ENCODE assay signal across 16 cellular contexts in genomic region chr3:80017369-80017768, GRCh38.
DNase-seq lines count a peak whose midpoint lies in the region; ATAC-seq and TF ChIP-seq lines count a peak whose summit lies in the region.
"Had no signal": no experiment of that assay in that cellular context is flagged by ENCODE, and none has a peak within 500 bp of the region (broad histone marks: within the 10 kb centered on the region; RNA-seq: fewer than 3 reads in every experiment).

No MANE protein-coding gene starts in this region.

- H3K9me3 ChIP-seq in OCI-LY3 (ENCODE audit: insufficient read depth, low read length): no peaks in the 10 kb centered on the region
- H3K9me3 ChIP-seq in lower lobe of right lung: no peaks in the 10 kb centered on the region
- no peaks in the 10 kb centered on the region for H3K9me3 ChIP-seq in transverse colon

- POLR2A ChIA-PET in WTC11 (lab: Charles Lee): no interaction called here

- H3K4me2 ChIP-seq in OCI-LY3 (ENCODE audit: low read length): no peak overlapping the region

- H3K4me3 ChIP-seq in OCI-LY3 (ENCODE audit: low read length): no peak overlapping the region
- H3K4me3 ChIP-seq in choroid plexus epithelial cell (ENCODE audit: low read depth, low read length): no peak overlapping the region
- no peak overlapping the region for H3K4me3 ChIP-seq in lower lobe of right lung
- H3K4me3 ChIP-seq in transverse colon: no peak overlapping the region

- H3K36me3 Mint-ChIP-seq in WTC11: no peaks in the 10 kb centered on the region

- no peak overlapping the region for H3K4me3 Mint-ChIP-seq in WTC11

- H3K9me3 Mint-ChIP-seq in WTC11: no peaks in the 10 kb centered on the region

- H3K79me2 ChIP-seq in OCI-LY3 (ENCODE audit: low read length): no peaks in the 10 kb centered on the region

- H3K27ac Mint-ChIP-seq in WTC11: no peak overlapping the region

- intact Hi-C loops in lower lobe of right lung (cut with DNase I): no loop called here
- intact Hi-C loops in transverse colon (cut with DNase I; ENCODE audit: low total_unique reads): no loop called here

- H3K4me1 ChIP-seq in OCI-LY3 (ENCODE audit: low read length) (peaks cover 3% of the 10 kb centered on the region; the same call in 1 of the 2 replicates), lower lobe of right lung (no peaks in the 10 kb centered on the region), transverse colon (no peaks in the 10 kb centered on the region)

- no peaks in the 10 kb centered on the region for H3K36me3 ChIP-seq in OCI-LY3 (replicated peaks; ENCODE audit: low read depth, low read length)
- H3K36me3 ChIP-seq in lower lobe of right lung: no peaks in the 10 kb centered on the region
- no peaks in the 10 kb centered on the region for H3K36me3 ChIP-seq in transverse colon

- in situ Hi-C loops in transverse colon (cut with MboI; ENCODE audit: low pct_ligation_motif_present in 1 of 4, low pct_unique_long_range_greater_than_20kb in 1 of 4, low sequenced_read_pairs in 3 of 4): no loop called here

- 0 out of 2 replicates have a peak overlapping the region, but pooled peaks have one; percentile 15 for H2AFZ ChIP-seq in OCI-LY3 (ENCODE audit: low read depth, low read length)

- WGBS in transverse colon (ENCODE audit: low coverage in 1 of 2), 2 donors: 94% methylated on average over 2 of the region's 2 CpGs; no CpG with 5 or more reads in 1 of the 2 donors

- H3K4me1 Mint-ChIP-seq in WTC11: peaks cover 6% of the 10 kb centered on the region

- CTCF ChIA-PET in WTC11 (lab: Charles Lee): no interaction called here

- no peaks in the 10 kb centered on the region for H3K27me3 ChIP-seq in OCI-LY3 (ENCODE audit: low read depth, low read length)
- no peaks in the 10 kb centered on the region for H3K27me3 ChIP-seq in lower lobe of right lung (ENCODE audit: low read depth)
- no peaks in the 10 kb centered on the region for H3K27me3 ChIP-seq in transverse colon

- TF ChIP-seq CTCF in OCI-LY3 (IDR thresholded peaks at IDR 0.05; ENCODE audit: low read depth, low read length) (no peak), choroid plexus epithelial cell (conservative IDR thresholded peaks at IDR 0.05; ENCODE audit: low read depth, low read length) (no peak), lower lobe of right lung (IDR thresholded peaks at IDR 0.05) (no peak), transverse colon (IDR thresholded peaks at IDR 0.05) (no peak), WTC11 (IDR thresholded peaks at IDR 0.05) (no peak)

- H4K20me1 ChIP-seq in OCI-LY3 (ENCODE audit: insufficient read depth, low read length): no peaks in the 10 kb centered on the region

- TF ChIP-seq POLR2A in transverse colon (IDR thresholded peaks at IDR 0.05): no peak

- DNase-seq in AML-193 (lab: John Stamatoyannopoulos, UW): peak; percentile 42 to 52
- DNase-seq in Kasumi-1 (lab: John Stamatoyannopoulos, UW): peak; percentile 10 to 31
- DNase-seq in choroid plexus epithelial cell (ENCODE audit: low read depth): peak; percentile 73
- no peak for DNase-seq in lower lobe of right lung
- no peak for DNase-seq in transverse colon
- DNase-seq in WTC11 (ENCODE audit: low spot score): no peak
- DNase-seq: ACHN, NCI-H1092 treated with DMSO at 0.1 percent for 48 hours, NCI-H1694, NCI-H2081 treated with DMSO at 0.1 percent for 48 hours, NCI-H510A, Right ventricle myocardium superior, T-helper 1 cell had no signal

- TF ChIP-seq EP300 in transverse colon (IDR thresholded peaks at IDR 0.05; ENCODE audit: low read depth): no peak

- ATAC-seq in lower lobe of right lung (no peak), WTC11 (no peak)
- ATAC-seq: SK-N-SH treated with all-trans-retinoic acid at 6 μM for 48 hours had no signal

- H3K27ac ChIP-seq in OCI-LY3 (ENCODE audit: low read length) (no peak overlapping the region), lower lobe of right lung (no peak overlapping the region), transverse colon (no peak overlapping the region)
- H3K27ac ChIP-seq: C4-2B had no signal

- H3K27me3 Mint-ChIP-seq in WTC11 (ENCODE audit: low read depth): no peaks in the 10 kb centered on the region

- no peak overlapping the region for H3K9ac ChIP-seq in OCI-LY3 (ENCODE audit: low read length)

TF ChIP-seq in WTC11, 78 proteins besides CTCF, POLR2A, EP300 and RAD21:
- no peak for TF ChIP-seq AR (CRISPR knock-in tag; IDR thresholded peaks at IDR 0.05)
- no peak for TF ChIP-seq ZNF671 (CRISPR knock-in tag; IDR thresholded peaks at IDR 0.05)
- TF ChIP-seq MAX (CRISPR knock-in tag; IDR thresholded peaks at IDR 0.05): no peak
- no peak for TF ChIP-seq NFE2L1 (CRISPR knock-in tag; IDR thresholded peaks at IDR 0.05)
- TF ChIP-seq ZNF121 (CRISPR knock-in tag; IDR thresholded peaks at IDR 0.05): no peak
- no peak for TF ChIP-seq GTF2I (CRISPR knock-in tag; conservative IDR thresholded peaks at IDR 0.05)
- TF ChIP-seq FOXK1 (CRISPR knock-in tag; IDR thresholded peaks at IDR 0.05): no peak
- no peak for TF ChIP-seq FOXP4 (CRISPR knock-in tag; IDR thresholded peaks at IDR 0.05)
- no peak for TF ChIP-seq RELA (CRISPR knock-in tag; IDR thresholded peaks at IDR 0.05; ENCODE audit: borderline replicate concordance)
- no peak for TF ChIP-seq HMGA2 (CRISPR knock-in tag; IDR thresholded peaks at IDR 0.05)
- no peak for TF ChIP-seq SOX15 (CRISPR knock-in tag; IDR thresholded peaks at IDR 0.05)
- no peak for TF ChIP-seq TEAD4 (CRISPR knock-in tag; IDR thresholded peaks at IDR 0.05)
- no peak for TF ChIP-seq TCF7 (CRISPR knock-in tag; IDR thresholded peaks at IDR 0.05; ENCODE audit: low read depth)
- TF ChIP-seq ZNF263 (CRISPR knock-in tag; IDR thresholded peaks at IDR 0.05; ENCODE audit: low read depth): no peak
TF ChIP-seq in WTC11: peak in this region for 0.

Comparison
In these comparisons a context has a peak if more than half of its experiments do, and no peak if none do; other contexts are left out.
1. DNase-seq: peak in AML-193 (2 of 2), Kasumi-1 (2 of 2) and choroid plexus epithelial cell (single experiment); none in lower lobe of right lung (single experiment), transverse colon (single experiment) and WTC11 (single experiment).